Comparison of ENCODE assay signal across 22 cellular contexts in genomic region chr4:165192956-165193355, GRCh38.
"Had no signal": no experiment of that assay in that cellular context is flagged by ENCODE, and none has a peak within 500 bp of the region (broad histone marks: within the 10 kb centered on the region; RNA-seq: fewer than 3 reads in every experiment).

No MANE protein-coding gene starts in this region.

- H3K9me3 ChIP-seq: SJSA1 had no signal

- H3K27me3 ChIP-seq: SJSA1 had no signal

- H3K36me3 ChIP-seq: SJSA1 had no signal

- DNase-seq: IMR-90, Karpas-422, KG1, MV-4-11, NCI-H1048, NCI-H1105, NCI-H1417, NCI-H1436 treated with DMSO at 0.1 percent for 48 hours, NCI-H1694, NCI-H187 treated with DMSO at 0.1 percent for 48 hours, NCI-H2029 treated with DMSO at 0.1 percent for 48 hours, NCI-H2171 treated with DMSO at 0.1 percent for 48 hours, NCI-H345, NCI-H446 treated with DMSO at 0.1 percent for 48 hours, NCI-H510A treated with DMSO at 0.1 percent for 48 hours, NCI-H526, Right ventricle myocardium superior, RPMI8226, SIG-M5 had no signal

- H3K4me3 ChIP-seq: SJSA1, SK-N-MC had no signal

- H3K4me1 ChIP-seq: SJSA1 had no signal

- H3K27ac ChIP-seq: SJSA1, SK-N-MC had no signal

- FAIRE-seq: RCC 7860 had no signal
